8 cellular contexts compared by ENCODE assay signal in the genomic region with DNA sequence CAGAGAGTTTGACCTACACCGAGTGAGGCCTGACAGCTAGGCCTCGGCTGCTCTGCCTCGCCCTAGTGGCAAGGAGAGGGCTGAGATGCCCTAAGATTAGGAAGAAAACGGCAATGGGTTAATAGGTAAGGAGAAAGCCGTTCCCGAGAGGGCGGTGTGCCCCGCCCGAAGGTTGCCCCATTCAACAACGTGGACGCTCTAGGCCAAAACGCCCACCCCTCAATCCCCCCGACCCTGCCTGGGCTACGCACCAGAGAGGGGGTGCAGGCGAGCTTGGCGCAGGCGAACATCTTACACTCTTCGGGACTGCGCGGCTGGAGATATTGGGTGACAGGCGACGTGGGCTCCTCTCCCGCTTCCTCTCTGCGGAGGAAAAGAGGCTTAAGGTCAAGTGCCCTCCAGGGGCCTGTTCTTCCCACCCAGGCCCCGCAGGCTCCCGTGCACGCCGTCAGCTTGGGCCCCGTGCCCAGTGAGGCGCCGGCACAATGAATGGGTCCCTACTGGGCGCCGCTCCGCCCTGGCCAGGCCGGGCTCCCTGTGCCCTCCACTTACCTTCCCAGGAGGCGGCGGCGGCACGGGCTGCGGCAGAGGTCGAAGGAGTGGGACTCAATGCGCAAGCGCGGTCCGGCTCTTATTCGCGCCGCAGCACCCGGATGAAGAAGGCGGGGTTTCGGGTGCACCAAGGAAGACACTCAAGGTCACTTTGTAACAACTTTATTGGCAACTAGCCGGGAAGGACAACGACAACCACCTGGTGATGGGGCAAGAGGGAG. TPM values are rescaled to one million over a fixed set of nuclear protein-coding genes. Genes with fewer than 3 reads are reported as not detected.
DNase-seq lines count a peak whose midpoint lies in the region; FAIRE-seq and TF ChIP-seq lines count a peak whose summit lies in the region.

ATP5MC3 (minus strand) TSS at position 607 of the 773 bp plus-strand sequence; CDS start at position 290, 317 bp downstream.

- no peak within 1 kb of the TSS for H2BK15ac ChIP-seq in H9 (ENCODE audit: low read depth, low read length)

- no peak within 1 kb of the TSS for H3K4ac ChIP-seq in H9 (ENCODE audit: low read depth, low read length)

- H3K27me3 Mint-ChIP-seq in H9 (ENCODE audit: low read depth) (no peaks in the 10 kb centered on the region), neural progenitor cell (ENCODE audit: insufficient read depth, low read depth) (peaks cover 3% of the 10 kb centered on the region)

- peak within 1 kb of the TSS; percentile 96 for H3K9ac ChIP-seq in H9 (ENCODE audit: extremely low read depth, insufficient read length, low read length)
- peak within 1 kb of the TSS; percentile 98 for H3K9ac ChIP-seq in MM.1S (ENCODE audit: low read length)
- H3K9ac ChIP-seq in neural progenitor cell, result peak within 1 kb of the TSS; percentile 87

- H3K4me3 ChIP-seq in MM.1S (ENCODE audit: low read length), result peak within 1 kb of the TSS; percentile 99
- H3K4me3 ChIP-seq in foreskin fibroblast (ENCODE audit: low read depth in 1 of 2, low read length in 2 of 2), result peak within 1 kb of the TSS; percentile 92 to 96
- H3K4me3 ChIP-seq in neural progenitor cell, result peak within 1 kb of the TSS; percentile 87

- H3K4me1 Mint-ChIP-seq in H9, result peaks cover 10 to 14% of the 10 kb centered on the region in 2 experiments
- peaks cover 12% of the 10 kb centered on the region for H3K4me1 Mint-ChIP-seq in neural progenitor cell

- peak within 1 kb of the TSS; percentile 79 for H3T11ph ChIP-seq in H9 (ENCODE audit: low read length)

- peak within 1 kb of the TSS; percentile 88 for H3K4me2 ChIP-seq in H9 (ENCODE audit: insufficient read depth, insufficient read length, low read length)
- H3K4me2 ChIP-seq in MM.1S (ENCODE audit: low read depth, low read length), result peak within 1 kb of the TSS; percentile 80
- peak within 1 kb of the TSS; percentile 94 for H3K4me2 ChIP-seq in neural progenitor cell

- peak; percentile 87 for FAIRE-seq in G401.6 (lab: Jason Lieb, UNC)

- peak within 1 kb of the TSS; percentile 36 for H2BK12ac ChIP-seq in H9 (ENCODE audit: insufficient read length, low read depth, low read length)

- no peaks in the 10 kb centered on the region for H3K23me2 ChIP-seq in H9 (ENCODE audit: insufficient read length, low read depth, low read length, poor library complexity, severe bottlenecking)

- peaks cover 28% of the 10 kb centered on the region; the same call in 1 of the 2 replicates for H3K36me3 ChIP-seq in MM.1S (replicated peaks; ENCODE audit: insufficient read depth, low read length)
- H3K36me3 ChIP-seq in neural progenitor cell, result peaks cover 19% of the 10 kb centered on the region

- H2AFZ ChIP-seq in H9 (ENCODE audit: low read length) (peak within 1 kb of the TSS; percentile 97), MM.1S (ENCODE audit: low read length) (peak within 1 kb of the TSS; percentile 87), neural progenitor cell (replicated peaks) (peak within 1 kb of the TSS; percentile 98)

- H3K27me3 ChIP-seq in H9 (ENCODE audit: insufficient read depth, low read length) (no peaks in the 10 kb centered on the region), MM.1S (replicated peaks; ENCODE audit: insufficient read depth, low read length) (no peaks in the 10 kb centered on the region), neural progenitor cell (no peaks in the 10 kb centered on the region)

- H4K91ac ChIP-seq in H9 (ENCODE audit: insufficient read length, low read depth, low read length), result no peak within 1 kb of the TSS

- H3F3A ChIP-seq in MM.1S (ENCODE audit: insufficient read depth, low read length), result peaks cover 27% of the 10 kb centered on the region
- H3F3A ChIP-seq in neural progenitor cell (ENCODE audit: low read depth), result peaks cover 16% of the 10 kb centered on the region

- peaks cover 7% of the 10 kb centered on the region; the same call in 1 of the 2 replicates for H3K79me2 ChIP-seq in H9 (ENCODE audit: insufficient read depth, low read length)
- peaks cover 57% of the 10 kb centered on the region for H3K79me2 ChIP-seq in MM.1S (ENCODE audit: low read length)
- peaks cover 34% of the 10 kb centered on the region for H3K79me2 ChIP-seq in neural progenitor cell (ENCODE audit: low read depth)

- H3K14ac ChIP-seq in H9 (ENCODE audit: insufficient read depth, low read length), result peak within 1 kb of the TSS; percentile 3

- H2BK120ac ChIP-seq in H9 (ENCODE audit: low read depth, low read length, poor library complexity, severe bottlenecking), result peak within 1 kb of the TSS; percentile 73

- H2BK20ac ChIP-seq in H9 (ENCODE audit: low read depth, low read length, poor library complexity, severe bottlenecking), result no peak within 1 kb of the TSS

- WGBS in H9 (ENCODE audit: extremely low coverage, insufficient read length, low lambda C conversion rate), result no CpG with 5 or more reads among the region's 53 CpGs

- no peaks in the 10 kb centered on the region for H3K4me1 ChIP-seq in H9 (ENCODE audit: insufficient read depth, low read length)
- H3K4me1 ChIP-seq in MM.1S (ENCODE audit: low read length), result peaks cover 27% of the 10 kb centered on the region
- peaks cover 7% of the 10 kb centered on the region for H3K4me1 ChIP-seq in neural progenitor cell

- DNase-seq in H9 (peak; percentile 95), MM.1S (peak; percentile 99), SIG-M5 treated with dmso at 0.1 percent for 504 hours (lab: John Stamatoyannopoulos, UW; ENCODE audit: unreplicated experiment) (peak; percentile 97), activated gamma-delta T cell treated with Interleukin-2 at 50 U/mL for 16 hours (peak; percentile 88), foreskin fibroblast (peak; percentile 92 to 98), neural progenitor cell (ENCODE audit: low spot score) (peak; percentile 95), stromal cell of bone marrow (ENCODE audit: low read depth) (peak; percentile 84)

- H4K5ac ChIP-seq in H9 (ENCODE audit: insufficient read length, low read depth, low read length), result peak within 1 kb of the TSS; percentile 50

- no peak within 1 kb of the TSS for H2BK5ac ChIP-seq in H9 (ENCODE audit: insufficient read length, low read length)

- peak within 1 kb of the TSS; percentile 85 for H3K18ac ChIP-seq in H9 (ENCODE audit: insufficient read length, low read depth, low read length)

- H3K27ac ChIP-seq in H9 (ENCODE audit: insufficient read length, low read depth, low read length) (no peak within 1 kb of the TSS), MM.1S (ENCODE audit: low read length) (peak within 1 kb of the TSS; percentile 85), neural progenitor cell (peak within 1 kb of the TSS; percentile 42)

- H3K27ac Mint-ChIP-seq in H9 (peak within 1 kb of the TSS; percentile 82 to 96 (median 92)), neural progenitor cell (peak within 1 kb of the TSS; percentile 81)

- H3K4me3 Mint-ChIP-seq in H9 (peak within 1 kb of the TSS; percentile 91 to 96), neural progenitor cell (peak within 1 kb of the TSS; percentile 97)

- H3K9me3 Mint-ChIP-seq in H9 (no peaks in the 10 kb centered on the region), neural progenitor cell (peaks cover 4% of the 10 kb centered on the region)

- H3K36me3 Mint-ChIP-seq in H9 (ENCODE audit: insufficient read depth in 1 of 3, low read depth in 3 of 3) (peaks cover 25 to 40% (median 37%) of the 10 kb centered on the region in 3 experiments), neural progenitor cell (peaks cover 15% of the 10 kb centered on the region)

- H3K9me2 ChIP-seq in MM.1S (replicated peaks; ENCODE audit: insufficient read depth, low read length), result no peaks in the 10 kb centered on the region

- H3K9me3 ChIP-seq in H9 (ENCODE audit: control insufficient read depth, low read depth, low read length), result no peaks in the 10 kb centered on the region
- H3K9me3 ChIP-seq in MM.1S (replicated peaks; ENCODE audit: insufficient read depth, low read length), result no peaks in the 10 kb centered on the region
- H3K9me3 ChIP-seq in neural progenitor cell (ENCODE audit: low read depth), result no peaks in the 10 kb centered on the region

- no peak within 1 kb of the TSS for H2AK5ac ChIP-seq in H9 (ENCODE audit: insufficient read length, low read length)

- H3K56ac ChIP-seq in H9 (ENCODE audit: insufficient read length, low read depth, low read length), result no peak within 1 kb of the TSS

- H4K8ac ChIP-seq in H9 (replicated peaks; ENCODE audit: insufficient read length, low read depth, low read length), result peak within 1 kb of the TSS; percentile 78

- TF ChIP-seq CTCF in H9 (conservative IDR thresholded peaks at IDR 0.05) (peak; percentile 29; the same call in 1 of the 3 replicates), MM.1S (IDR thresholded peaks at IDR 0.05; ENCODE audit: low read length) (peak; percentile 35), foreskin fibroblast (IDR thresholded peaks at IDR 0.05; ENCODE audit: low read depth, low read length) (no peak), neural progenitor cell (IDR thresholded peaks at IDR 0.05) (peak; percentile 20)

- no peak within 1 kb of the TSS for H3K23ac ChIP-seq in H9 (ENCODE audit: insufficient read length, low read depth, low read length)

- H4K20me1 ChIP-seq in H9 (ENCODE audit: control insufficient read depth, insufficient read depth, insufficient read length) (no peaks in the 10 kb centered on the region), MM.1S (ENCODE audit: insufficient read depth, low read length) (peaks cover 16% of the 10 kb centered on the region; the same call in 1 of the 2 replicates), neural progenitor cell (ENCODE audit: low read depth) (peaks cover 27% of the 10 kb centered on the region)

- no peaks in the 10 kb centered on the region for H3K79me1 ChIP-seq in H9 (ENCODE audit: insufficient read depth, low read depth, low read length, poor library complexity, severe bottlenecking)

RNA-seq across cellular contexts. Expression of gene ATP5MC3, which starts in this region (rescaled TPM):
- total RNA-seq in H9 (2021) (326 and 334 TPM in 2 replicates), neural progenitor cell (ENCODE audit: low replicate concordance) (184 and 213 TPM in 2 replicates)
